In the genomic region with DNA sequence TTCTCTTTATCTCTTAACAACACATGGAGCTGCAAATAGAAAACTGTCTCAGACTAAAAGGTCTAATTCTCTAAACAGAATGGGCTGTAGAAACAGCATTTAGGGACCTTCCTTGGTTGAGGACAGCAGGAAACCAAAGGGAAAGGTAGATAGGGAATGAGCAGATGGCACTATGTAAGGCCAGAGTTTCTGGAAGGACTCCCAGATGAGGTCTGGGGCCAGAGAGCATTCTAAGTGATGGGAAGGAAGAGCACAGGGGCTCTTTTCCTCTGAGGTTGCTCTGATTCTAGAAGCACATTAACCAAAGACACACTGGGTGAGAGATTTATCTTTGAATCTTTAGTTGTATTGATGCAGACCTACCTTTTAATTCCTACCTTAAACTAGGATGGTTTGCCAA, we compare ENCODE assay signal across 1 cellular context.
TF ChIP-seq lines count a peak whose summit lies in the region.

No MANE protein-coding gene starts in this region.

TF ChIP-seq in GM23338, 12 proteins besides CTCF, POLR2A, EP300 and RAD21 (continued from another document):
- no peak for TF ChIP-seq ZNF462 (CRISPR knock-in tag; IDR thresholded peaks at IDR 0.05)
- no peak for TF ChIP-seq ZNF114 (CRISPR knock-in tag; IDR thresholded peaks at IDR 0.05)
- no peak for TF ChIP-seq CREB1 (CRISPR knock-in tag; IDR thresholded peaks at IDR 0.05; ENCODE audit: low read depth)
- TF ChIP-seq ETS1 (IDR thresholded peaks at IDR 0.05): no peak
- TF ChIP-seq NANOG (IDR thresholded peaks at IDR 0.05; ENCODE audit: borderline replicate concordance): no peak
- TF ChIP-seq REST (IDR thresholded peaks at IDR 0.05; ENCODE audit: unreplicated experiment): no peak
- no peak for TF ChIP-seq STAT1 (IDR thresholded peaks at IDR 0.05; ENCODE audit: unreplicated experiment)
- no peak for TF ChIP-seq POLR2AphosphoS5 (IDR thresholded peaks at IDR 0.05; ENCODE audit: low read depth)
- TF ChIP-seq EZH2 (IDR thresholded peaks at IDR 0.05; ENCODE audit: low read depth, unreplicated experiment): no peak
- no peak for TF ChIP-seq ZNF331 (CRISPR knock-in tag; IDR thresholded peaks at IDR 0.05; ENCODE audit: low read depth)
- TF ChIP-seq EZH2phosphoT487 (IDR thresholded peaks at IDR 0.05; ENCODE audit: unreplicated experiment): no peak
